In the genomic region with DNA sequence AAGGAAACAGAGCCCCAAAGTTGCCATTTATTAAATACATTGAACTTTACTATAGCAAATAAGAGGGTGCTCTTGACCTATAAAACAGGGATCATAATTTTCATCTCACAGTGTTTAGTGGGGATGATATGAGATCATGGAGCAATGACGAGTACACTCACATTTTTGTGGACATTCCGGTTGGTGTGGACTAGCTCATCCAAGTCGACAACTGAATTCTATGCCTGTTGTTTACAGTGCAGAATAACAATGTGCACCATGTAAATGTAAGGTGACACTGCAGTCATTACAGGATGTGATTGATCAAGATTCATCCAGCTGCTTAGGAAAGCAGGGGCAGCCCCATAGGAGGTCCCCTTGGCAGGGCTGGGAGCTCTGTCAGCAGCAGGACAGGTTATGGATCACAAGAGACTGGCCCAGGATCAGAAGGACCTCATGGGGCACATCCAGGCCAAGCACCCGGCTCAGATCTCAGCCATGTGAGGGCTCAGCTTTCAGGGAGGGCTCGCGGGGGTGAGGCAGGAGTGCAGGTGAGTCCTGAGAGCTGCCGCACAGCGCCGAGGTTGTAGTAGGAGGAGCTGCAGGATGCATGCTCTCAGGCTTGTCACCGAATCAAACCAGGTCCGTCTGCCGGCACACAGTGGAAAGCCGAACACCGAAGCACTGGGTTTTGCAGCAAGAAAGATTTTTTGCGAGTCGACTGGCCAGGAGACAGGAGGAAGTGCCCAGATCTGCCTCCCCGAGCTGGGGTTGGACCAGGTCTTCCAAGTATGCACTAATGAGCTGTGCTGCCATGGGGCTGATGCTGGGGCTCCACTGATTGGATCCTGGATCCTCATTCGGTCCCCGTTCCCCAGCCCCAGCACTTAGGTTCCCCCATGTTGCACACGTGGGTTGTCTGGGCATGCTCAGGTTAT, we compare ENCODE assay signal across 16 cellular contexts.
"Had no signal": no experiment of that assay in that cellular context is flagged by ENCODE, and none has a peak within 500 bp of the region (broad histone marks: within the 10 kb centered on the region; RNA-seq: fewer than 3 reads in every experiment).

No MANE protein-coding gene starts in this region.

- DNase-seq: activated CD4-positive, alpha-beta T cell treated with anti-CD3 and anti-CD28 coated beads, Interleukin-2, amount 10 ng/mL, durations not matched to agents 24 days and 14 days; activated naive CD4-positive, alpha-beta T cell treated with Interleukin-2 at 50 U/mL for 16 hours; activated naive CD8-positive, alpha-beta T cell treated with anti-CD3 and anti-CD28 coated beads, Interleukin-2, amount 50 U/mL, for 24 hours; caudate nucleus; effector CD4-positive, alpha-beta T cell; foreskin keratinocyte; left ventricle myocardium inferior; nephron progenitor cell; small intestine; T1000; thyroid gland; uterus; WERI-Rb-1 had no signal

- ATAC-seq: activated naive CD8-positive, alpha-beta T cell treated with anti-CD3 and anti-CD28 coated beads, Interleukin-2, amount 50 U/mL, for 24 hours; foreskin keratinocyte had no signal

- FAIRE-seq: endothelial cell of umbilical vein, small intestine had no signal

- H3K4me1 ChIP-seq: foreskin keratinocyte, heart left ventricle, left ventricle myocardium inferior, thyroid gland, uterus had no signal

- H3K27ac ChIP-seq: coronary artery, foreskin keratinocyte, heart left ventricle, left ventricle myocardium inferior, thyroid gland, uterus, WERI-Rb-1 had no signal

- H3K9me3 ChIP-seq: left ventricle myocardium inferior, thyroid gland, uterus had no signal

- H3K27me3 ChIP-seq: thyroid gland, uterus had no signal

- H3K4me3 ChIP-seq: coronary artery, heart left ventricle, left ventricle myocardium inferior, thyroid gland, uterus had no signal

- H3K36me3 ChIP-seq: heart left ventricle, left ventricle myocardium inferior, thyroid gland, uterus, WERI-Rb-1 had no signal
